ENCODE assay signal across 26 cellular contexts in genomic region chr2:201768918-201769317, GRCh38. TPM values are rescaled to one million over a fixed set of nuclear protein-coding genes. Genes with fewer than 3 reads are reported as not detected.
A peak's percentile ranks its signal among the peaks of the same experiment; 100 is the strongest.
DNase-seq lines count a peak whose midpoint lies in the region; FAIRE-seq and TF ChIP-seq lines count a peak whose summit lies in the region.
"Had no signal": no experiment of that assay in that cellular context is flagged by ENCODE, and none has a peak within 500 bp of the region (broad histone marks: within the 10 kb centered on the region; RNA-seq: fewer than 3 reads in every experiment).

No MANE protein-coding gene starts in this region.

- in situ Hi-C loops in GM23248 (cut with MboI): no loop called here

- no peaks in the 10 kb centered on the region for H3K9me2 ChIP-seq in GM23248 (ENCODE audit: insufficient read depth)

- no peak for FAIRE-seq in astrocyte (lab: Jason Lieb, UNC)

- H3K36me3 ChIP-seq in GM23248 (ENCODE audit: low read depth) (0 out of 2 replicates have a peak, but pooled peaks cover 10% of the 10 kb centered on the region), astrocyte (ENCODE audit: insufficient read depth, low read length) (no peaks in the 10 kb centered on the region)
- H3K36me3 ChIP-seq: neural progenitor cell had no signal

- H3K4me1 Mint-ChIP-seq in astrocyte (ENCODE audit: low read depth, unreplicated experiment): peaks cover 8% of the 10 kb centered on the region
- H3K4me1 Mint-ChIP-seq: activated B cell treated with CpG ODN at 0.5 μM for 24 hours, neural progenitor cell had no signal

- no peak overlapping the region for H3K27ac ChIP-seq in GM23248
- no peak overlapping the region for H3K27ac ChIP-seq in astrocyte (ENCODE audit: low read depth, low read length)
- H3K27ac ChIP-seq in dorsolateral prefrontal cortex: peak overlapping the region in 10 of 59 donors; percentile 1 to 85 (median 15)
- H3K27ac ChIP-seq: neural progenitor cell, PC-9, SJSA1 had no signal

- H2AFZ ChIP-seq in GM23248 (no peak overlapping the region), astrocyte (ENCODE audit: low read depth, low read length) (no peak overlapping the region)
- H2AFZ ChIP-seq: GM23338, neural progenitor cell, PC-9 had no signal

- peak overlapping the region; percentile 53 for H3K4me2 ChIP-seq in GM23248 (ENCODE audit: unreplicated experiment)
- peak overlapping the region; percentile 15 for H3K4me2 ChIP-seq in astrocyte (ENCODE audit: low read length)
- H3K4me2 ChIP-seq: GM23338, neural progenitor cell, PC-9 had no signal

- no peak overlapping the region for H3K4me3 Mint-ChIP-seq in astrocyte (ENCODE audit: unreplicated experiment)
- H3K4me3 Mint-ChIP-seq: activated B cell treated with CpG ODN at 0.5 μM for 24 hours; activated CD8-positive, alpha-beta T cell treated with anti-CD3 and anti-CD28 coated beads for 36 hours; activated naive CD8-positive, alpha-beta T cell treated with anti-CD3 and anti-CD28 coated beads, Interleukin-2, amount 10 ng/mL, durations not matched to agents 7 days and 5 days; CD4-positive, alpha-beta T cell; central memory CD8-positive, alpha-beta T cell; endodermal cell; GM23338; IgD-negative memory B cell; neural progenitor cell; T-helper 2 cell treated with Interferon-gamma antibody and Interleukin-4, amounts not matched to agents 5 μg/mL and 100 μg/mL, for 36 hours had no signal

- peaks cover 17% of the 10 kb centered on the region for H3K4me1 ChIP-seq in GM23248 (ENCODE audit: insufficient read depth)
- H3K4me1 ChIP-seq in astrocyte (ENCODE audit: insufficient read depth, low read length): peaks cover 3% of the 10 kb centered on the region
- H3K4me1 ChIP-seq: neural progenitor cell had no signal

- H3K36me3 Mint-ChIP-seq in astrocyte (ENCODE audit: low read depth, unreplicated experiment): peaks cover 6% of the 10 kb centered on the region

- H4K20me1 ChIP-seq in GM23248 (ENCODE audit: insufficient read depth): no peaks in the 10 kb centered on the region
- H4K20me1 ChIP-seq in astrocyte (ENCODE audit: insufficient read depth, low read length): peaks cover 28% of the 10 kb centered on the region

- intact Hi-C loops in dorsolateral prefrontal cortex (cut with DNase I): no loop called here

- H3K9me3 ChIP-seq in GM23248 (ENCODE audit: low read depth) (no peaks in the 10 kb centered on the region), astrocyte (ENCODE audit: insufficient read depth, low read depth, low read length) (no peaks in the 10 kb centered on the region)
- H3K9me3 ChIP-seq: SJSA1, thoracic aorta had no signal

- TF ChIP-seq CTCF in astrocyte (IDR thresholded peaks at IDR 0.05; ENCODE audit: insufficient read depth, low read depth, low read length) (no peak), fibroblast of villous mesenchyme (IDR thresholded peaks at IDR 0.05; ENCODE audit: insufficient read depth, low read depth, low read length) (no peak), dorsolateral prefrontal cortex (IDR thresholded peaks at IDR 0.05 in 54 of 56, conservative IDR thresholded peaks at IDR 0.05 in 2 of 56; ENCODE audit: low read depth in 1 of 56, partially characterized antibody in 56 of 56) (no peak)

- H3K27me3 ChIP-seq in GM23248 (replicated peaks; ENCODE audit: insufficient read depth) (no peaks in the 10 kb centered on the region), astrocyte (ENCODE audit: insufficient read depth, low read length) (no peaks in the 10 kb centered on the region), dorsolateral prefrontal cortex (no peaks in the 10 kb centered on the region)
- H3K27me3 ChIP-seq: neural progenitor cell had no signal

- 0 out of 2 replicates have a peak, but pooled peaks cover 9% of the 10 kb centered on the region for H3F3A ChIP-seq in GM23248 (ENCODE audit: insufficient read depth)

- DNase-seq in A172 (ENCODE audit: low spot score) (peak; percentile 15), GM23248 (peak; percentile 57), astrocyte (ENCODE audit: low read depth) (peak; percentile 67), fibroblast of villous mesenchyme (ENCODE audit: low read depth) (peak; percentile 6), dorsolateral prefrontal cortex (no peak), SIG-M5 (lab: John Stamatoyannopoulos, UW) (no peak), HPDE6-E6E7 (ENCODE audit: extremely low spot score) (no peak), NCI-H1048 (lab: John Stamatoyannopoulos, UW) (no peak)
- DNase-seq: activated B cell treated with CpG ODN at 0.5 μM for 24 hours; activated CD8-positive, alpha-beta T cell treated with anti-CD3 and anti-CD28 coated beads for 36 hours; activated naive CD8-positive, alpha-beta T cell treated with anti-CD3 and anti-CD28 coated beads, Interleukin-2, amount 10 ng/mL, durations not matched to agents 7 days and 5 days; CD4-positive, alpha-beta T cell; DMS53; endodermal cell; left colon; midbrain; NCI-H1092; NCI-H2171; PC-9 had no signal

- H3K79me2 ChIP-seq in GM23248 (ENCODE audit: insufficient read depth): peaks cover 61% of the 10 kb centered on the region
- H3K79me2 ChIP-seq in astrocyte (ENCODE audit: insufficient read depth, low read length): peaks cover 48% of the 10 kb centered on the region

- H3K4me3 ChIP-seq in GM23248: no peak overlapping the region
- H3K4me3 ChIP-seq in astrocyte (ENCODE audit: insufficient read depth, low read depth, low read length): no peak overlapping the region
- H3K4me3 ChIP-seq in fibroblast of villous mesenchyme (ENCODE audit: low read depth, low read length): no peak overlapping the region
- no peak overlapping the region for H3K4me3 ChIP-seq in dorsolateral prefrontal cortex
- H3K4me3 ChIP-seq: GM23338, neural progenitor cell, PC-9, SJSA1, thoracic aorta had no signal

- WGBS in GM23248 (ENCODE audit: low coverage in 1 of 2, low lambda C conversion rate in 2 of 2, missing lambda C conversion rate in 2 of 2), 2 experiments: 95 to 96% methylated on average over 1 of the region's 1 CpG

- no peaks in the 10 kb centered on the region for H3K27me3 Mint-ChIP-seq in astrocyte (ENCODE audit: low read depth, unreplicated experiment)
- H3K27me3 Mint-ChIP-seq: activated B cell treated with CpG ODN at 0.5 μM for 24 hours; activated CD8-positive, alpha-beta T cell treated with anti-CD3 and anti-CD28 coated beads for 36 hours; activated naive CD8-positive, alpha-beta T cell treated with anti-CD3 and anti-CD28 coated beads, Interleukin-2, amount 10 ng/mL, durations not matched to agents 7 days and 5 days; CD4-positive, alpha-beta T cell; central memory CD8-positive, alpha-beta T cell; IgD-negative memory B cell had no signal

- no peak overlapping the region for H3K27ac Mint-ChIP-seq in astrocyte (ENCODE audit: unreplicated experiment)
- H3K27ac Mint-ChIP-seq: activated B cell treated with CpG ODN at 0.5 μM for 24 hours; activated CD8-positive, alpha-beta T cell treated with anti-CD3 and anti-CD28 coated beads for 36 hours; activated naive CD8-positive, alpha-beta T cell treated with anti-CD3 and anti-CD28 coated beads, Interleukin-2, amount 10 ng/mL, durations not matched to agents 7 days and 5 days; CD4-positive, alpha-beta T cell; endodermal cell; GM23338; IgD-negative memory B cell; neural progenitor cell; T-helper 2 cell treated with Interferon-gamma antibody and Interleukin-4, amounts not matched to agents 5 μg/mL and 100 μg/mL, for 36 hours had no signal

- no peaks in the 10 kb centered on the region for H3K9me3 Mint-ChIP-seq in astrocyte (ENCODE audit: unreplicated experiment)
- H3K9me3 Mint-ChIP-seq: activated B cell treated with CpG ODN at 0.5 μM for 24 hours; activated CD8-positive, alpha-beta T cell treated with anti-CD3 and anti-CD28 coated beads for 36 hours; activated naive CD8-positive, alpha-beta T cell treated with anti-CD3 and anti-CD28 coated beads, Interleukin-2, amount 10 ng/mL, durations not matched to agents 7 days and 5 days; CD4-positive, alpha-beta T cell; central memory CD8-positive, alpha-beta T cell; GM23338; IgD-negative memory B cell; neural progenitor cell; T-helper 2 cell treated with Interferon-gamma antibody and Interleukin-4, amounts not matched to agents 5 μg/mL and 100 μg/mL, for 36 hours had no signal

- H3K9ac ChIP-seq in GM23248 (no peak overlapping the region), astrocyte (ENCODE audit: low read length) (no peak overlapping the region)
- H3K9ac ChIP-seq: neural progenitor cell had no signal

RNA-seq across cellular contexts. Expression of gene ALS2, which starts 11.8 kb away (rescaled TPM):
- total RNA-seq in A172 (2014; rRNA removed; shearing (Covaris generic)): 30.6 and 39.2 TPM in 2 replicates
- total RNA-seq in GM23248 (2014; rRNA removed; shearing (Covaris generic)): 17.3 and 24.8 TPM in 2 replicates
- polyA plus RNA-seq in GM23248 (2016; fragmentation: Nextera tagmentation; extraction: Ambion mirVana): 9.0 and 9.5 TPM in 2 replicates
- total RNA-seq in astrocyte (48.9 and 54.0 TPM in 2 replicates), fibroblast of villous mesenchyme (27.4 and 44.0 TPM in 2 replicates), dorsolateral prefrontal cortex (10 to 100 TPM; 34.9 to 82.1 (median 57.1) TPM)

RNA-seq across cellular contexts. Expression of gene CDK15, which starts 37.4 kb away (rescaled TPM):
- total RNA-seq in A172 (2014; rRNA removed; shearing (Covaris generic)): 0.19 TPM in 1 of 2 replicates, not detected in the other
- total RNA-seq in GM23248 (2014; rRNA removed; shearing (Covaris generic)): 1.3 and 3.2 TPM in 2 replicates
- polyA plus RNA-seq in GM23248 (2016; fragmentation: Nextera tagmentation; extraction: Ambion mirVana): 0.88 and 1.7 TPM in 2 replicates
- total RNA-seq in astrocyte: 6.6 and 9.3 TPM in 2 replicates
- 3.5 and 7.4 TPM in 2 replicates for total RNA-seq in fibroblast of villous mesenchyme
- total RNA-seq in dorsolateral prefrontal cortex: 1 to 10 TPM in 2 of 120 experiments, under 1 TPM in 14, not detected in 104; 0.10 to 1.4 (median 0.35) TPM
- total RNA-seq: activated B cell treated with CpG ODN at 0.5 μM for 24 hours; activated CD8-positive, alpha-beta T cell treated with anti-CD3 and anti-CD28 coated beads for 36 hours; activated naive CD8-positive, alpha-beta T cell treated with anti-CD3 and anti-CD28 coated beads, Interleukin-2, amount 10 ng/mL, durations not matched to agents 7 days and 5 days; CD4-positive, alpha-beta T cell; GM23338; PC-9 had no signal
- polyA plus RNA-seq: IgD-negative memory B cell had no signal

Comparison
In these comparisons a context has a peak if more than half of its experiments do, and no peak if none do; other contexts are left out.
1. DNase-seq: peak in A172 (single experiment), GM23248 (single experiment), astrocyte (single experiment) and fibroblast of villous mesenchyme (single experiment); none in dorsolateral prefrontal cortex (0 of 10), SIG-M5 (single experiment), HPDE6-E6E7 (single experiment) and NCI-H1048 (single experiment).